Comparison of ENCODE assay signal across 1 cellular context in the genomic region with DNA sequence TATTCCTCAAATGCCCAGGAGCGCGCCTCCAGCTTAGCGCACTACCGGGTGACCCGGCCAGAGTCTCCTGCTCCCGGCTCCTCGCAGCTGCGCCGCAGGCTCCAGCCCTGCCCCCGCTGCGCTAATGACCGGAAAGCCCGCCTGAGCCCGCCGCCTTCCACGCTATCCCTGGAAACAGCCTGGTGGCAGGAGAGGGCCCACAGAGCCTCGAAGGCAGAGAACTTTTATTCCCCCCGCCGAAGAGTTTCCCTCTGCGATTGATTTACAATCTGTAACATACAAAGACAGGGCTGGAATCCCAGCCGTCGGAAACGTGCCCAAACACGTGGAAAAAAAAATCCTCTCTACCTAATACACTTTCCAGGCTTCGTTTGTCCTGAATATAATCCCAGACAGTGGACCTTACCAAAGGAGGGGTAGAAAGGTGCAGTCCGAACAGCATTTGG.
TF ChIP-seq lines count a peak whose summit lies in the region.

No MANE protein-coding gene starts in this region.

TF ChIP-seq in IMR-90, 13 proteins besides CTCF, POLR2A, EP300 and RAD21:
- TF ChIP-seq MXI1 (IDR thresholded peaks at IDR 0.05; ENCODE audit: borderline replicate concordance, low read depth, low read length) (no peak), NFE2L2 (IDR thresholded peaks at IDR 0.05; ENCODE audit: low read depth, low read length) (no peak), RCOR1 (IDR thresholded peaks at IDR 0.05; ENCODE audit: insufficient replicate concordance, low read length) (no peak), CEBPB (IDR thresholded peaks at IDR 0.05; ENCODE audit: low read depth, low read length) (no peak), MAFK (IDR thresholded peaks at IDR 0.05; ENCODE audit: low read depth, low read length) (no peak), SMC3 (IDR thresholded peaks at IDR 0.05; ENCODE audit: low read depth, low read length) (no peak)
- TF ChIP-seq, protein P1, sequence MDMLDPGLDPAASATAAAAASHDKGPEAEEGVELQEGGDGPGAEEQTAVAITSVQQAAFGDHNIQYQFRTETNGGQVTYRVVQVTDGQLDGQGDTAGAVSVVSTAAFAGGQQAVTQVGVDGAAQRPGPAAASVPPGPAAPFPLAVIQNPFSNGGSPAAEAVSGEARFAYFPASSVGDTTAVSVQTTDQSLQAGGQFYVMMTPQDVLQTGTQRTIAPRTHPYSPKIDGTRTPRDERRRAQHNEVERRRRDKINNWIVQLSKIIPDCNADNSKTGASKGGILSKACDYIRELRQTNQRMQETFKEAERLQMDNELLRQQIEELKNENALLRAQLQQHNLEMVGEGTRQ (IDR thresholded peaks at IDR 0.05; ENCODE audit: low read depth, low read length) = no peak
